1 cellular context compared by ENCODE assay signal in genomic region chr5:40834849-40835787, GRCh38.
TF ChIP-seq lines count a peak whose summit lies in the region.

TSS of gene RPL37 (minus strand) at chr5:40835222. CDS start at chr5:40835185, 37 bp downstream.

TF ChIP-seq in HCT116, 20 proteins besides CTCF, POLR2A, EP300 and RAD21 (continued from another document):
- TF ChIP-seq REST (IDR thresholded peaks at IDR 0.05; ENCODE audit: low read depth) (no peak), EZH2phosphoT487 (IDR thresholded peaks at IDR 0.05; ENCODE audit: borderline replicate concordance) (no peak), ZNF274 (IDR thresholded peaks at IDR 0.05; ENCODE audit: low read depth, low read length) (no peak), POLR2AphosphoS5 (IDR thresholded peaks at IDR 0.05; ENCODE audit: low read depth, low read length) (peak; percentile 99)
